In genomic region chr6:2725999-2726567, GRCh38 we compare ENCODE assay signal across 9 cellular contexts. TPM values are rescaled to one million over a fixed set of nuclear protein-coding genes. Genes with fewer than 3 reads are reported as not detected.
DNase-seq lines count a peak whose midpoint lies in the region; ATAC-seq and TF ChIP-seq lines count a peak whose summit lies in the region.
"Had no signal": no experiment of that assay in that cellular context is flagged by ENCODE, and none has a peak within 500 bp of the region (broad histone marks: within the 10 kb centered on the region; RNA-seq: fewer than 3 reads in every experiment).

No MANE protein-coding gene starts in this region.

- TF ChIP-seq CTCF in astrocyte of the cerebellum (IDR thresholded peaks at IDR 0.05; ENCODE audit: low read depth, low read length, missing control alignments), result no peak
- TF ChIP-seq CTCF in psoas muscle (IDR thresholded peaks at IDR 0.05), result no peak
- no peak for TF ChIP-seq CTCF in Peyer's patch (IDR thresholded peaks at IDR 0.05)

- peak overlapping the region; percentile 56 for H3K27ac ChIP-seq in psoas muscle
- no peak overlapping the region for H3K27ac ChIP-seq in Peyer's patch

- H3K9me3 ChIP-seq in psoas muscle (no peaks in the 10 kb centered on the region), Peyer's patch (no peaks in the 10 kb centered on the region)

- H3K27me3 ChIP-seq in psoas muscle (ENCODE audit: insufficient read depth in 3 of 3, low read length in 2 of 3) (no peaks in the 10 kb centered on the region), Peyer's patch (no peaks in the 10 kb centered on the region)

- WGBS in psoas muscle, 3 donors, result 40 to 59% (median 52%) methylated on average over 8 of the region's 8 CpGs

- H3K36me3 ChIP-seq in psoas muscle (ENCODE audit: insufficient read depth in 1 of 2, low read depth in 1 of 2), result peaks cover 2 to 5% of the 10 kb centered on the region in 2 donors
- no peaks in the 10 kb centered on the region for H3K36me3 ChIP-seq in Peyer's patch

- no peak for TF ChIP-seq POLR2A in Peyer's patch (IDR thresholded peaks at IDR 0.05)

- DNase-seq in astrocyte of the cerebellum (ENCODE audit: low read depth), result peak; percentile 45
- DNase-seq in psoas muscle, result no peak
- DNase-seq in NCI-H510A treated with DMSO at 0.1 percent for 48 hours (lab: John Stamatoyannopoulos, UW), result no peak
- no peak for DNase-seq in pons (ENCODE audit: low spot score)
- no peak for DNase-seq in Peyer's patch
- DNase-seq: activated CD4-positive, CD25-positive, alpha-beta regulatory T cell had no signal

- peak; percentile 52 for ATAC-seq in GM19468 (IDR thresholded peaks at IDR 0.05; ENCODE audit: extremely low read depth, unreplicated experiment)
- peak; percentile 54 for ATAC-seq in HG03460 (IDR thresholded peaks at IDR 0.05; ENCODE audit: unreplicated experiment)
- ATAC-seq in psoas muscle, result peak in 1 of 4 donors; percentile 23
- ATAC-seq: HCT116 had no signal

- H3K4me1 ChIP-seq in psoas muscle (no peaks in the 10 kb centered on the region), Peyer's patch (no peaks in the 10 kb centered on the region)

- intact Hi-C loops in psoas muscle (cut with DNase I), result no loop called here

- H3K4me3 ChIP-seq in astrocyte of the cerebellum (ENCODE audit: low read depth, low read length) (no peak overlapping the region), psoas muscle (no peak overlapping the region), Peyer's patch (no peak overlapping the region)

- in situ Hi-C loops in astrocyte of the cerebellum (cut with HindIII; ENCODE audit: low sequenced_read_pairs), result no loop called here

RNA-seq across cellular contexts. Expression of gene MYLK4, which starts 24.6 kb away (rescaled TPM):
- total RNA-seq in psoas muscle (10 to 100 TPM in 1 of 4 donors, 1 to 10 TPM in 3; 1.2 to 23.4 (median 2.2) TPM), Peyer's patch (1 to 10 TPM in 1 of 4 donors, under 1 TPM in 3; 0.35 to 2.4 (median 0.81) TPM)
- polyA plus RNA-seq in psoas muscle, result 100 to 1,000 TPM in 1 of 3 donors, 10 to 100 TPM in 1, under 1 TPM in 1; 0.09 to 143 (median 30.0) TPM

RNA-seq across cellular contexts. Expression of gene WRNIP1, which starts 39.1 kb away (rescaled TPM):
- total RNA-seq in psoas muscle (10 to 100 TPM; 26.5 to 53.3 (median 41.3) TPM), Peyer's patch (10 to 100 TPM; 34.7 to 48.2 (median 39.6) TPM)
- polyA plus RNA-seq in psoas muscle, result 10 to 100 TPM; 38.0 to 73.9 (median 56.4) TPM
